In genomic region chrX:102930990-102931756, GRCh38 we compare ENCODE assay signal across 19 cellular contexts. TPM values are rescaled to one million over a fixed set of nuclear protein-coding genes. Genes with fewer than 3 reads are reported as not detected.
DNase-seq lines count a peak whose midpoint lies in the region; ATAC-seq, FAIRE-seq and TF ChIP-seq lines count a peak whose summit lies in the region.
"Had no signal": no experiment of that assay in that cellular context is flagged by ENCODE, and none has a peak within 500 bp of the region (broad histone marks: within the 10 kb centered on the region; RNA-seq: fewer than 3 reads in every experiment).

No MANE protein-coding gene starts in this region.

- no peak overlapping the region for H2BK15ac ChIP-seq in H1 (ENCODE audit: low read length)

- POLR2A ChIA-PET in activated CD4-positive, alpha-beta T cell treated with anti-CD3 and anti-CD28 coated beads for 36 hours (lab: Charles Lee) = no interaction called here
- POLR2A ChIA-PET in H1 (lab: Charles Lee; ENCODE audit: partially characterized antibody) = no interaction called here

- H3K79me2 ChIP-seq in H1 (ENCODE audit: control insufficient read depth in 1 of 2, insufficient read depth in 2 of 2, low read length in 2 of 2) = no peaks in the 10 kb centered on the region

- no peak overlapping the region for H3K27ac Mint-ChIP-seq in activated CD4-positive, alpha-beta T cell treated with anti-CD3 and anti-CD28 coated beads for 36 hours
- no peak overlapping the region for H3K27ac Mint-ChIP-seq in effector memory CD8-positive, alpha-beta T cell

- no peaks in the 10 kb centered on the region for H3K9me3 Mint-ChIP-seq in activated CD4-positive, alpha-beta T cell treated with anti-CD3 and anti-CD28 coated beads for 36 hours (ENCODE audit: low read depth)
- H3K9me3 Mint-ChIP-seq in effector memory CD8-positive, alpha-beta T cell = no peaks in the 10 kb centered on the region

- H3K23ac ChIP-seq in H1 (ENCODE audit: insufficient read length) = no peak overlapping the region

- H3K4me3 ChIP-seq in H1 (ENCODE audit: extremely low read depth in 1 of 4, insufficient read depth in 2 of 4, low read depth in 3 of 4, low read length in 4 of 4) = no peak overlapping the region
- no peak overlapping the region for H3K4me3 ChIP-seq in skeletal muscle satellite cell (ENCODE audit: low read length)
- H3K4me3 ChIP-seq: GM12878 had no signal

- no peak for DNase-seq in activated CD4-positive, alpha-beta T cell treated with anti-CD3 and anti-CD28 coated beads for 36 hours
- DNase-seq in activated CD4-positive, alpha-beta T cell treated with anti-CD3 and anti-CD28 coated beads for 4 hours = no peak
- DNase-seq in M059J (ENCODE audit: low read depth) (peak; percentile 17), H1 (ENCODE audit: low read depth in 1 of 2, low spot score in 2 of 2) (no peak), COLO829 (ENCODE audit: low spot score) (no peak), DMS153 treated with DMSO at 0.1 percent for 48 hours (lab: John Stamatoyannopoulos, UW; ENCODE audit: unreplicated experiment) (no peak)
- no peak for DNase-seq in effector memory CD8-positive, alpha-beta T cell
- DNase-seq: AML-193, COR-L47, DMS 273 treated with DMSO at 0.1 percent for 48 hours, MM.1S, NCI-H1105, NCI-H1694, SHP77 treated with DMSO at 0.1 percent for 48 hours, SK-N-SH had no signal

- H2BK20ac ChIP-seq in H1 (ENCODE audit: low read length) = no peak overlapping the region

- H3K23me2 ChIP-seq in H1 (ENCODE audit: low read depth, low read length) = no peaks in the 10 kb centered on the region

- peak; percentile 33 for ATAC-seq in activated CD4-positive, alpha-beta T cell treated with anti-CD3 and anti-CD28 coated beads for 36 hours
- ATAC-seq in effector memory CD8-positive, alpha-beta T cell (replicated peaks) = no peak
- ATAC-seq: GM12878 had no signal

- 71% methylated on average over 2 of the region's 2 CpGs; no CpG with 5 or more reads in 1 of the 2 experiments for WGBS in H1 (ENCODE audit: extremely low coverage in 1 of 2, insufficient coverage in 1 of 2, insufficient read length in 1 of 2, insufficient replicate concordance in 2 of 2, low coverage in 1 of 2, low lambda C conversion rate in 2 of 2, missing lambda C conversion rate in 1 of 2), 2 experiments

- no peak for TF ChIP-seq EP300 in H1 (IDR thresholded peaks at IDR 0.05; ENCODE audit: borderline replicate concordance in 1 of 2, low read depth in 2 of 2, low read length in 2 of 2)

- no peak for TF ChIP-seq CTCF in H1 (IDR thresholded peaks at IDR 0.05; ENCODE audit: control extremely low read depth in 1 of 3, insufficient read depth in 1 of 3, low read depth in 1 of 3, low read length in 3 of 3)

- FAIRE-seq in H1 (lab: Jason Lieb, UNC) = peak; percentile 42
- FAIRE-seq: GM12878, GM19239 had no signal

- TF ChIP-seq POLR2A in H1 (IDR thresholded peaks at IDR 0.05; ENCODE audit: control extremely low read depth in 1 of 2, low read depth in 2 of 2, low read length in 2 of 2) = no peak

- intact Hi-C loops in activated CD4-positive, alpha-beta T cell treated with anti-CD3 and anti-CD28 coated beads for 36 hours (cut with DNase I, micrococcal nuclease) = no loop called here

- H3K9ac ChIP-seq in H1 (replicated peaks in 1 of 4; ENCODE audit: extremely low read depth in 1 of 4, low read depth in 3 of 4, low read length in 3 of 4) = no peak overlapping the region
- no peak overlapping the region for H3K9ac ChIP-seq in skeletal muscle satellite cell (ENCODE audit: low read depth, low read length)
- H3K9ac ChIP-seq: SK-N-SH had no signal

- H3K4me1 ChIP-seq in H1 (replicated peaks in 1 of 4; ENCODE audit: control insufficient read depth in 3 of 4, insufficient read depth in 4 of 4, low read length in 3 of 4) = no peaks in the 10 kb centered on the region
- peaks cover 3% of the 10 kb centered on the region for H3K4me1 ChIP-seq in skeletal muscle satellite cell (ENCODE audit: control insufficient read depth, insufficient read depth, low read length)

- H2BK12ac ChIP-seq in H1 (ENCODE audit: low read depth, low read length) = no peak overlapping the region

- H4K5ac ChIP-seq in H1 (ENCODE audit: insufficient read length, low read depth, low read length) = no peak overlapping the region

- no peaks in the 10 kb centered on the region for H3K79me1 ChIP-seq in H1 (ENCODE audit: low read depth, low read length)

- no peaks in the 10 kb centered on the region for H4K20me1 ChIP-seq in H1 (replicated peaks in 1 of 2; ENCODE audit: control insufficient read depth in 1 of 2, insufficient read depth in 2 of 2, low read length in 2 of 2)

- H3K4ac ChIP-seq in H1 (replicated peaks; ENCODE audit: insufficient read length, low read depth, low read length) = no peak overlapping the region

- CTCF ChIA-PET in activated CD4-positive, alpha-beta T cell treated with anti-CD3 and anti-CD28 coated beads for 36 hours (lab: Charles Lee) = interaction anchor here (1.2 kb wide), 1 partner anchor 20 kb away, joined by 5 read pairs; no protein-coding TSS in a partner anchor
- CTCF ChIA-PET in H1 (lab: Charles Lee; ENCODE audit: partially characterized antibody) = interaction anchor here (1.0 to 2.9 kb wide), 2 partner anchors 16 to 20 kb away, joined by 3 to 11 read pairs; no protein-coding TSS in a partner anchor

- no peaks in the 10 kb centered on the region for H3K36me3 Mint-ChIP-seq in activated CD4-positive, alpha-beta T cell treated with anti-CD3 and anti-CD28 coated beads for 36 hours (ENCODE audit: low read depth)
- peaks cover 3% of the 10 kb centered on the region for H3K36me3 Mint-ChIP-seq in effector memory CD8-positive, alpha-beta T cell (ENCODE audit: insufficient read depth)

- H3K56ac ChIP-seq in H1 (replicated peaks; ENCODE audit: insufficient read length, low read depth, low read length) = no peak overlapping the region

- no peaks in the 10 kb centered on the region for H3K4me1 Mint-ChIP-seq in activated CD4-positive, alpha-beta T cell treated with anti-CD3 and anti-CD28 coated beads for 36 hours
- H3K4me1 Mint-ChIP-seq in effector memory CD8-positive, alpha-beta T cell (ENCODE audit: low read depth in 2 of 2) = no peaks in the 10 kb centered on the region

- no peak overlapping the region for H2AK5ac ChIP-seq in H1 (ENCODE audit: low read depth, low read length)

- no peaks in the 10 kb centered on the region for H3K9me3 ChIP-seq in H1 (ENCODE audit: insufficient read depth in 2 of 2, low read depth in 1 of 2, low read length in 1 of 2)
- H3K9me3 ChIP-seq in skeletal muscle satellite cell (replicated peaks; ENCODE audit: low read length) = no peaks in the 10 kb centered on the region
- H3K9me3 ChIP-seq: SK-N-SH had no signal

- no peak overlapping the region for H2BK5ac ChIP-seq in H1 (ENCODE audit: low read depth, low read length)

- H2BK120ac ChIP-seq in H1 (replicated peaks; ENCODE audit: low read depth, low read length) = no peak overlapping the region

- H3K4me3 Mint-ChIP-seq in activated CD4-positive, alpha-beta T cell treated with anti-CD3 and anti-CD28 coated beads for 36 hours = no peak overlapping the region
- no peak overlapping the region for H3K4me3 Mint-ChIP-seq in effector memory CD8-positive, alpha-beta T cell

- no peaks in the 10 kb centered on the region for H3K36me3 ChIP-seq in H1 (ENCODE audit: control insufficient read depth in 2 of 4, insufficient read depth in 4 of 4, low read length in 3 of 4)
- no peaks in the 10 kb centered on the region for H3K36me3 ChIP-seq in skeletal muscle satellite cell (ENCODE audit: insufficient read depth, low read length)

- H2AFZ ChIP-seq in H1 (ENCODE audit: low read length) = no peak overlapping the region

- no peak overlapping the region for H3K18ac ChIP-seq in H1 (ENCODE audit: extremely low read depth, low read length)

- H3K27me3 ChIP-seq in H1 (replicated peaks in 1 of 4; ENCODE audit: control insufficient read depth in 3 of 4, extremely low read depth in 1 of 4, insufficient read depth in 3 of 4, low read length in 3 of 4) (no peaks in the 10 kb centered on the region), skeletal muscle satellite cell (ENCODE audit: control insufficient read depth, insufficient read depth, low read length) (peaks cover 4% of the 10 kb centered on the region)

- no peak overlapping the region for H3K27ac ChIP-seq in H1 (ENCODE audit: low read depth, low read length)
- H3K27ac ChIP-seq: 22Rv1 had no signal

- TF ChIP-seq RAD21 in H1 (IDR thresholded peaks at IDR 0.05 in 1 of 2, conservative IDR thresholded peaks at IDR 0.05 in 1 of 2; ENCODE audit: low read depth in 2 of 2, low read length in 2 of 2) = no peak

- no peak overlapping the region for H3K14ac ChIP-seq in H1 (ENCODE audit: insufficient read length)

- H3K4me2 ChIP-seq in H1 (ENCODE audit: insufficient read depth in 1 of 2, low read depth in 2 of 2, low read length in 2 of 2) (no peak overlapping the region), skeletal muscle satellite cell (ENCODE audit: low read length) (peak overlapping the region; percentile 6)
- H3K4me2 ChIP-seq: SK-N-SH had no signal

- no peak overlapping the region for H4K8ac ChIP-seq in H1 (ENCODE audit: extremely low read depth, insufficient read depth, low read length)

- H3K27me3 Mint-ChIP-seq in activated CD4-positive, alpha-beta T cell treated with anti-CD3 and anti-CD28 coated beads for 36 hours = no peaks in the 10 kb centered on the region
- no peaks in the 10 kb centered on the region for H3K27me3 Mint-ChIP-seq in effector memory CD8-positive, alpha-beta T cell

- H4K91ac ChIP-seq in H1 (replicated peaks; ENCODE audit: insufficient read length, low read length) = no peak overlapping the region

TF ChIP-seq in H1, 55 proteins besides CTCF, POLR2A, EP300 and RAD21 (continues in another document):
- TF ChIP-seq JUND (IDR thresholded peaks at IDR 0.05; ENCODE audit: low read length) (no peak), RFX5 (IDR thresholded peaks at IDR 0.05; ENCODE audit: borderline replicate concordance, low read depth, low read length) (no peak), TBP (IDR thresholded peaks at IDR 0.05; ENCODE audit: low read depth, low read length) (no peak), NRF1 (IDR thresholded peaks at IDR 0.05; ENCODE audit: low read depth, low read length) (no peak), GTF2F1 (IDR thresholded peaks at IDR 0.05; ENCODE audit: borderline replicate concordance, low read depth, low read length) (no peak), CHD2 (IDR thresholded peaks at IDR 0.05; ENCODE audit: low read length) (no peak)

RNA-seq across cellular contexts. Expression of gene RAB40AL, which starts 5.9 kb away (rescaled TPM):
- total RNA-seq in activated CD4-positive, alpha-beta T cell treated with anti-CD3 and anti-CD28 coated beads for 36 hours = not detected
- 0.25 TPM in 1 of 2 replicates, not detected in the other for total RNA-seq in M059J (2014; rRNA removed; shearing (Covaris generic))
- 0.30 TPM in 1 of 2 replicates, not detected in the other for total RNA-seq in H1 (2021; fragmentation: NEBNext Ultra II Directional; extraction: Animal tissue kit (Norgen Biotek cat#: 25700))
- polyA plus RNA-seq in H1 (2011; rRNA removed) = 0.27 and 0.55 TPM in 2 replicates
- 0.16 TPM for polyA plus RNA-seq in H1 (2011; cell fraction: cytosol; rRNA removed)
- 4.1 TPM for polyA plus RNA-seq in H1 (2011; cell fraction: nucleus; rRNA removed)
- polyA plus RNA-seq in H1 (2012, experiment 1 of 2) = 0.25 to 0.36 TPM in 2 of 4 replicates, not detected in the others
- polyA plus RNA-seq in H1 (2012, experiment 2 of 2) = not detected
- 0.06 TPM for polyA plus RNA-seq in H1 (2013, experiment 1 of 2)
- polyA plus RNA-seq in H1 (2013, experiment 2 of 2) = 0.07 TPM
- polyA minus RNA-seq in H1 (2011; rRNA and poly(A)+ RNA removed) = 2.0 and 2.5 TPM in 2 replicates
- polyA minus RNA-seq in H1 (2011; cell fraction: cytosol; rRNA and poly(A)+ RNA removed) = not detected
- 7.4 TPM for polyA minus RNA-seq in H1 (2011; cell fraction: nucleus; rRNA and poly(A)+ RNA removed)
- total RNA-seq in skeletal muscle satellite cell (2012; rRNA removed) = 0.25 TPM in 1 of 2 replicates, not detected in the other
